13 cellular contexts compared by ENCODE assay signal in genomic region chr9:134648701-134649525, GRCh38. TPM values are rescaled to one million over a fixed set of nuclear protein-coding genes. Genes with fewer than 3 reads are reported as not detected.
A peak's percentile ranks its signal among the peaks of the same experiment; 100 is the strongest.
DNase-seq lines count a peak whose midpoint lies in the region; ATAC-seq and TF ChIP-seq lines count a peak whose summit lies in the region.
"Had no signal": no experiment of that assay in that cellular context is flagged by ENCODE, and none has a peak within 500 bp of the region (broad histone marks: within the 10 kb centered on the region; RNA-seq: fewer than 3 reads in every experiment).

No MANE protein-coding gene starts in this region.

- TF ChIP-seq POLR2A in upper lobe of left lung (IDR thresholded peaks at IDR 0.05), result no peak

- POLR2A ChIA-PET in MCF 10A (lab: Yijun Ruan, JAX), result interaction anchor here (1.0 kb wide), 1 partner anchor 12 kb away, joined by 3 read pairs; no protein-coding TSS in a partner anchor

- 75% methylated on average over 8 of the region's 20 CpGs for WGBS in mammary epithelial cell (ENCODE audit: low coverage, missing lambda C conversion rate)
- 89% methylated on average over 19 of the region's 20 CpGs for WGBS in upper lobe of left lung, 2 donors

- H3K36me3 ChIP-seq in mammary epithelial cell (ENCODE audit: insufficient read depth, low read length) (no peaks in the 10 kb centered on the region), SJSA1 (peaks cover 70% of the 10 kb centered on the region), upper lobe of left lung (no peaks in the 10 kb centered on the region)

- H3K4me3 ChIP-seq in mammary epithelial cell (replicated peaks in 1 of 3; ENCODE audit: insufficient read depth in 1 of 3, low read depth in 2 of 3, low read length in 3 of 3) (no peak overlapping the region), SJSA1 (no peak overlapping the region), upper lobe of left lung (no peak overlapping the region)
- H3K4me3 ChIP-seq: lung had no signal

- CTCF ChIA-PET in MCF 10A (lab: Yijun Ruan, JAX), result no interaction called here
- CTCF ChIA-PET in mammary epithelial cell (lab: Charles Lee; ENCODE audit: low non-redundant PET), result no interaction called here

- H3K36me3 Mint-ChIP-seq in MCF 10A (ENCODE audit: insufficient read depth, unreplicated experiment) (no peaks in the 10 kb centered on the region), glutamatergic neuron (ENCODE audit: unreplicated experiment) (no peaks in the 10 kb centered on the region)

- in situ Hi-C loops in mammary epithelial cell (cut with MboI; ENCODE audit: low sequenced_read_pairs in 2 of 2), result no loop called here

- DNase-seq in MCF 10A (ENCODE audit: unreplicated experiment) (peak; percentile 24), mammary epithelial cell (no peak), SJSA1 (ENCODE audit: low read depth in 1 of 2, low spot score in 2 of 2) (peak in 1 of 2 experiments; percentile 63), glutamatergic neuron (peak; percentile 1), upper lobe of left lung (no peak), middle frontal gyrus (ENCODE audit: extremely low spot score, low spot score) (no peak), NCI-H2107 (lab: John Stamatoyannopoulos, UW) (no peak)
- DNase-seq: amniotic stem cell, NCI-H2227 treated with DMSO at 0.1 percent for 48 hours, retina had no signal

- H3K27ac ChIP-seq in mammary epithelial cell (ENCODE audit: insufficient read depth, low read depth, low read length), result no peak overlapping the region
- peak overlapping the region; percentile 44 for H3K27ac ChIP-seq in SJSA1
- H3K27ac ChIP-seq in upper lobe of left lung, result peak overlapping the region in 3 of 4 donors; percentile 17 to 54 (median 49)

- BruUV-seq in MCF 10A (replicated peaks; lab: Mats Ljungman, UMichigan), result no TSS peak
- no TSS peak for BruUV-seq in mammary epithelial cell (replicated peaks; lab: Mats Ljungman, UMichigan)

- dilution Hi-C loops in mammary epithelial cell (cut with HindIII; ENCODE audit: low sequenced_read_pairs), result loop anchor here (5.0 to 10.0 kb wide), 2 partner anchors 56 to 172 kb away; no protein-coding TSS in a partner anchor

- peaks cover 2% of the 10 kb centered on the region for H3K9me3 ChIP-seq in mammary epithelial cell (replicated peaks; ENCODE audit: insufficient read depth, low read length)
- H3K9me3 ChIP-seq in SJSA1 (replicated peaks), result no peaks in the 10 kb centered on the region
- no peaks in the 10 kb centered on the region for H3K9me3 ChIP-seq in upper lobe of left lung

- TF ChIP-seq CTCF in MCF 10A (IDR thresholded peaks at IDR 0.05; ENCODE audit: unreplicated experiment) (no peak), mammary epithelial cell (conservative IDR thresholded peaks at IDR 0.05 in 1 of 2, IDR thresholded peaks at IDR 0.05 in 1 of 2; ENCODE audit: extremely low read depth in 1 of 2, insufficient read depth in 1 of 2, low read depth in 1 of 2, low read length in 2 of 2) (no peak), glutamatergic neuron (IDR thresholded peaks at IDR 0.05; ENCODE audit: partially characterized antibody, unreplicated experiment) (no peak), upper lobe of left lung (IDR thresholded peaks at IDR 0.05) (no peak)

- no peak overlapping the region for H3K4me2 ChIP-seq in mammary epithelial cell (ENCODE audit: insufficient read depth, low read depth, low read length)

- H3K4me3 Mint-ChIP-seq in MCF 10A (ENCODE audit: unreplicated experiment) (no peak overlapping the region), glutamatergic neuron (ENCODE audit: unreplicated experiment) (no peak overlapping the region)

- H3K27me3 Mint-ChIP-seq in MCF 10A (ENCODE audit: insufficient read depth, unreplicated experiment) (no peaks in the 10 kb centered on the region), glutamatergic neuron (ENCODE audit: unreplicated experiment) (peaks cover 4% of the 10 kb centered on the region)

- H3K27me3 ChIP-seq in mammary epithelial cell (ENCODE audit: insufficient read depth, low read length), result no peaks in the 10 kb centered on the region
- no peaks in the 10 kb centered on the region for H3K27me3 ChIP-seq in SJSA1 (replicated peaks)
- no peaks in the 10 kb centered on the region for H3K27me3 ChIP-seq in upper lobe of left lung

- no peaks in the 10 kb centered on the region for H3K79me2 ChIP-seq in mammary epithelial cell (ENCODE audit: insufficient read depth, low read length)

- no peaks in the 10 kb centered on the region for H4K20me1 ChIP-seq in mammary epithelial cell (ENCODE audit: insufficient read depth, low read length)

- no peak for TF ChIP-seq EP300 in upper lobe of left lung (IDR thresholded peaks at IDR 0.05)

- H2AFZ ChIP-seq in mammary epithelial cell (ENCODE audit: low read depth, low read length), result no peak overlapping the region

- H3K4me1 ChIP-seq in mammary epithelial cell (ENCODE audit: insufficient read depth, low read length), result peaks cover 5% of the 10 kb centered on the region
- H3K4me1 ChIP-seq in SJSA1 (replicated peaks), result peaks cover 32% of the 10 kb centered on the region
- H3K4me1 ChIP-seq in upper lobe of left lung, result peaks cover 0 to 19% (median 9%) of the 10 kb centered on the region in 4 donors

- no peaks in the 10 kb centered on the region for H3K9me3 Mint-ChIP-seq in MCF 10A (ENCODE audit: unreplicated experiment)
- peaks cover 7% of the 10 kb centered on the region for H3K9me3 Mint-ChIP-seq in glutamatergic neuron (ENCODE audit: unreplicated experiment)

- intact Hi-C loops in MCF 10A (cut with micrococcal nuclease) (loop anchor here (5.0 to 10.0 kb wide), 2 partner anchors 192 to 474 kb away; no protein-coding TSS in a partner anchor), mammary epithelial cell (cut with micrococcal nuclease) (loop anchor here (10.0 kb wide), 1 partner anchor 474 kb away; no protein-coding TSS in a partner anchor)

- H3K4me1 Mint-ChIP-seq in MCF 10A (ENCODE audit: insufficient read depth, unreplicated experiment) (peaks cover 23% of the 10 kb centered on the region), glutamatergic neuron (ENCODE audit: low read depth, unreplicated experiment) (peaks cover 18% of the 10 kb centered on the region)

- peak in 1 of 2 donors; percentile 26 for ATAC-seq in upper lobe of left lung (ENCODE audit: low FRiP score in 2 of 2)
- ATAC-seq in GM19035 (IDR thresholded peaks at IDR 0.05; ENCODE audit: unreplicated experiment), result no peak

- no peak overlapping the region for H3K9ac ChIP-seq in mammary epithelial cell (ENCODE audit: insufficient read depth, low read length)

- no peak overlapping the region for H3K27ac Mint-ChIP-seq in MCF 10A (ENCODE audit: low read depth, unreplicated experiment)
- no peak overlapping the region for H3K27ac Mint-ChIP-seq in glutamatergic neuron (ENCODE audit: unreplicated experiment)

RNA-seq across cellular contexts. Expression of gene COL5A1, which starts 7.3 kb away (rescaled TPM):
- not detected in 2 replicates for total RNA-seq in MCF 10A (2022)
- total RNA-seq in mammary epithelial cell, result 10 to 100 TPM in 1 of 2 donors, 1 to 10 TPM in 1; 7.2 to 22.8 TPM
- polyA plus RNA-seq in mammary epithelial cell, result 1.2 TPM
- 5.4 TPM for polyA minus RNA-seq in mammary epithelial cell
- total RNA-seq in SJSA1 (2014; rRNA removed; shearing (Covaris generic)), result 148 and 165 TPM in 2 replicates
- total RNA-seq in glutamatergic neuron (ENCODE audit: unreplicated experiment), result 28.9 TPM
- 10 to 100 TPM in 5 of 6 donors, 1 to 10 TPM in 1; 7.5 to 75.4 (median 27.4) TPM for total RNA-seq in upper lobe of left lung
- total RNA-seq: SK-MEL-5 had no signal

Comparison
In these comparisons a context has a peak if more than half of its experiments do, and no peak if none do; other contexts are left out.
1. DNase-seq: peak in MCF 10A (single experiment) and glutamatergic neuron (single experiment); none in mammary epithelial cell (single experiment), upper lobe of left lung (0 of 2), middle frontal gyrus (single experiment) and NCI-H2107 (single experiment).